Comparison of ENCODE assay signal across 8 cellular contexts in the genomic region with DNA sequence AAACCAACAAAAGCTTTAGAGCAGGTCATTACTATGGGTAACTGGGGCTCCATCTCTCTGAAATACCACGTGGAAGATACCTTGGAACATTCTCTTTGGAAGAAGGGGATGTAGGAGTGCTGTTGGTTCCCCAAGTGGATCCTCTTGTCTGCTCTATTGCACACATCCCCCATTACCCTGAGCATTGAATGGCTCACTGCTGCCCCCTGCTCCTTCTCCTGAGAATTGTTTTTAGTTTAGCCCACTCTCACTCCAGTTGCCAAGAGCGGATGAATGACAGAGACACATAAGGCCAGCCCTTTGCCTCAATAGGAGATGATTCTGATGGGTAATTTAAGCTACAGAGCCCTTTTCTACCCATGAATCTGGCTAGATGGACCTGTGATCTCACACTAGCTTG.
DNase-seq lines count a peak whose midpoint lies in the region; ATAC-seq and TF ChIP-seq lines count a peak whose summit lies in the region.

No MANE protein-coding gene starts in this region.

- ATAC-seq in HG02852 (IDR thresholded peaks at IDR 0.05; ENCODE audit: unreplicated experiment), result peak; percentile 97

- no peak overlapping the region for H3K4me3 ChIP-seq in fibroblast of the aortic adventitia (ENCODE audit: low read depth, low read length)

- DNase-seq in SIG-M5 treated with dmso at 0.1 percent for 504 hours (lab: John Stamatoyannopoulos, UW; ENCODE audit: unreplicated experiment) (peak; percentile 40), SIG-M5 (lab: John Stamatoyannopoulos, UW) (no peak), NCI-H82 treated with DMSO at 0.1 percent for 48 hours (lab: John Stamatoyannopoulos, UW; ENCODE audit: unreplicated experiment) (peak; percentile 7), fibroblast of the aortic adventitia (ENCODE audit: low read depth) (peak; percentile 58), renal cortical epithelial cell (ENCODE audit: low read depth) (peak; percentile 27), NCI-H2029 treated with DMSO at 0.1 percent for 48 hours (lab: John Stamatoyannopoulos, UW) (no peak)
- peak; percentile 69 for DNase-seq in activated CD8-positive, alpha-beta memory T cell treated with anti-CD3 and anti-CD28 coated beads, Interleukin-2, amount 50 U/mL, for 48 hours

- peak; percentile 79 for TF ChIP-seq CTCF in fibroblast of the aortic adventitia (IDR thresholded peaks at IDR 0.05; ENCODE audit: insufficient read depth, low read length)

Comparison
In these comparisons a context has a peak if more than half of its experiments do, and no peak if none do; other contexts are left out.
1. DNase-seq: peak in SIG-M5 treated with dmso at 0.1 percent for 504 hours (single experiment), NCI-H82 treated with DMSO at 0.1 percent for 48 hours (single experiment), activated CD8-positive, alpha-beta memory T cell treated with anti-CD3 and anti-CD28 coated beads, Interleukin-2, amount 50 U/mL, for 48 hours (single experiment), fibroblast of the aortic adventitia (single experiment) and renal cortical epithelial cell (single experiment); none in SIG-M5 (single experiment) and NCI-H2029 treated with DMSO at 0.1 percent for 48 hours (single experiment).